In genomic region chr10:119371704-119372663, GRCh38 we compare ENCODE assay signal across 10 cellular contexts.
DNase-seq lines count a peak whose midpoint lies in the region; ATAC-seq and TF ChIP-seq lines count a peak whose summit lies in the region.
"Had no signal": no experiment of that assay in that cellular context is flagged by ENCODE, and none has a peak within 500 bp of the region (broad histone marks: within the 10 kb centered on the region; RNA-seq: fewer than 3 reads in every experiment).

No MANE protein-coding gene starts in this region.

- H3K9me3 ChIP-seq in heart left ventricle: no peaks in the 10 kb centered on the region
- no peaks in the 10 kb centered on the region for H3K9me3 ChIP-seq in right cardiac atrium (ENCODE audit: control insufficient read depth, low read length)
- H3K9me3 ChIP-seq in upper lobe of left lung: no peaks in the 10 kb centered on the region

- H3K4me3 ChIP-seq in heart left ventricle: no peak overlapping the region
- no peak overlapping the region for H3K4me3 ChIP-seq in right cardiac atrium (ENCODE audit: low read length)
- H3K4me3 ChIP-seq in upper lobe of left lung: no peak overlapping the region

- H3K4me1 ChIP-seq in heart left ventricle: peaks cover 7 to 92% (median 60%) of the 10 kb centered on the region in 12 donors
- H3K4me1 ChIP-seq in right cardiac atrium (ENCODE audit: control insufficient read depth, insufficient read depth, low read length): peaks cover 48% of the 10 kb centered on the region
- H3K4me1 ChIP-seq in upper lobe of left lung: peaks cover 61 to 68% (median 63%) of the 10 kb centered on the region in 4 donors

- POLR2A ChIA-PET in GM10248 (lab: Yijun Ruan, JAX): interaction anchor here (0.6 kb wide), 1 partner anchor 119 kb away, joined by 3 read pairs; no protein-coding TSS in a partner anchor

- TF ChIP-seq CTCF in heart left ventricle (IDR thresholded peaks at IDR 0.05) (no peak), upper lobe of left lung (IDR thresholded peaks at IDR 0.05) (no peak), GM10248 (IDR thresholded peaks at IDR 0.05; ENCODE audit: control extremely low read depth, extremely low read depth, low read depth, missing control alignments) (no peak)

- intact Hi-C loops in heart left ventricle (cut with DNase I): loop anchor here in 4 of 10 donors (5.0 kb wide), 2 partner anchors 35 to 165 kb away; partner anchors contain the start of gene GRK5 (in 1 of the 4)
- intact Hi-C loops in left ventricle myocardium superior (cut with micrococcal nuclease): no loop called here
- intact Hi-C loops in right cardiac atrium (cut with DNase I): loop anchor here in 1 of 4 donors (5.0 kb wide), 1 partner anchor 35 kb away; no protein-coding TSS in a partner anchor

- ATAC-seq in heart left ventricle (no peak), left ventricle myocardium superior (no peak), HG03159 (IDR thresholded peaks at IDR 0.05; ENCODE audit: unreplicated experiment) (peak; percentile 36), right cardiac atrium (no peak), upper lobe of left lung (ENCODE audit: low FRiP score in 2 of 2) (no peak), GM21723 (IDR thresholded peaks at IDR 0.05; ENCODE audit: unreplicated experiment) (no peak)

- DNase-seq in heart left ventricle (peak in 1 of 5 donors; percentile 15), left ventricle myocardium superior (no peak), right cardiac atrium (peak in 1 of 3 donors; percentile 37), upper lobe of left lung (no peak), GM10248 (ENCODE audit: extremely low spot score) (no peak), kidney tubule cell (ENCODE audit: low spot score) (no peak)
- DNase-seq: NCI-H1436 treated with DMSO at 0.1 percent for 48 hours, SIG-M5 had no signal

- H3K27me3 ChIP-seq in heart left ventricle: no peaks in the 10 kb centered on the region
- H3K27me3 ChIP-seq in right cardiac atrium (ENCODE audit: control insufficient read depth, insufficient read depth): no peaks in the 10 kb centered on the region
- H3K27me3 ChIP-seq in upper lobe of left lung: no peaks in the 10 kb centered on the region

- CTCF ChIA-PET in GM10248 (lab: Yijun Ruan, JAX): interaction anchor here (0.6 to 2.3 kb wide), 12 partner anchors 8 to 165 kb away, joined by 3 to 12 read pairs (median 4); partner anchors contain the start of gene GRK5

- TF ChIP-seq EP300 in upper lobe of left lung (IDR thresholded peaks at IDR 0.05): no peak

- no peaks in the 10 kb centered on the region for H3K36me3 ChIP-seq in heart left ventricle
- H3K36me3 ChIP-seq in upper lobe of left lung: no peaks in the 10 kb centered on the region

- TF ChIP-seq POLR2A in heart left ventricle (IDR thresholded peaks at IDR 0.05): no peak
- no peak for TF ChIP-seq POLR2A in upper lobe of left lung (IDR thresholded peaks at IDR 0.05)

- H3K27ac ChIP-seq in heart left ventricle (peak overlapping the region; percentile 71 to 91 (median 84)), right cardiac atrium (ENCODE audit: low read length) (peak overlapping the region; percentile 76), upper lobe of left lung (peak overlapping the region; percentile 69 to 86 (median 78))

- 67 to 91% (median 77%) methylated on average over 6 to 7 of the region's 7 CpGs for WGBS in heart left ventricle, 4 donors
- WGBS in right cardiac atrium: 66% methylated on average over 7 of the region's 7 CpGs
- 75 to 83% methylated on average over 7 of the region's 7 CpGs for WGBS in upper lobe of left lung, 2 donors
